Comparison of ENCODE assay signal across 17 cellular contexts in the genomic region with DNA sequence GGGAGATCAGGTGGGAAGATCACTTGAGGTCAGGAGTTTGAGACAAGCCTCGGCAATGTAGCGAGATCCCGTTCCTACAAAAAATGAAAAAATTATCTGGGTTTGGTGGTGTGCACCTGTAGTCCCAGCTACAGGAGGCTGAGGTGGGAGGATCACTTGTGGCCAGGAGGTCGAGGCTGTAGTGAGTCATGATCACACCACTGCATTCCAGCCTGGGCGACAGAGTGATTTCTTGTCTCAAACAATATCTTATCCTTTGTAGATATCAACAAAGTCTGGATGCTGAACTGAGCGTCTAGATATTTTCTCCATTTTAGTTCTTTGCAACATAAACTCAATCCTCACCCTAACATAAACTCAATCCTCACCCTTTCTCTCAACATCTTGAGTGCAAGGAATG.
DNase-seq lines count a peak whose midpoint lies in the region; ATAC-seq, FAIRE-seq and TF ChIP-seq lines count a peak whose summit lies in the region.
"Had no signal": no experiment of that assay in that cellular context is flagged by ENCODE, and none has a peak within 500 bp of the region (broad histone marks: within the 10 kb centered on the region; RNA-seq: fewer than 3 reads in every experiment).

No MANE protein-coding gene starts in this region.

- H3K4ac ChIP-seq in trophoblast cell (ENCODE audit: low read depth, low read length): no peak overlapping the region

- no peak overlapping the region for H2BK12ac ChIP-seq in trophoblast cell (ENCODE audit: low read length)

- no peak overlapping the region for H4K12ac ChIP-seq in trophoblast cell (ENCODE audit: low read depth, low read length)

- H3K4me3 Mint-ChIP-seq in activated naive CD4-positive, alpha-beta T cell treated with anti-CD3 and anti-CD28 coated beads, Interleukin-2, amount 50 U/mL, for 24 hours: no peak overlapping the region
- H3K4me3 Mint-ChIP-seq in activated naive CD4-positive, alpha-beta T cell treated with anti-CD3 and anti-CD28 coated beads, Interleukin-2, amount 10 ng/mL, durations not matched to agents 7 days and 5 days: no peak overlapping the region

- peaks cover 21% of the 10 kb centered on the region; the same call in 1 of the 3 replicates for H3K79me2 ChIP-seq in K562 (ENCODE audit: control insufficient read depth, insufficient read depth, low read length)
- no peaks in the 10 kb centered on the region for H3K79me2 ChIP-seq in trophoblast cell (ENCODE audit: control insufficient read depth, insufficient read depth, low read length, poor library complexity)

- ATAC-seq in K562: no peak
- ATAC-seq in HG03139 (IDR thresholded peaks at IDR 0.05; ENCODE audit: unreplicated experiment): no peak

- FAIRE-seq in K562 (lab: Jason Lieb, UNC): no peak
- FAIRE-seq: G401.6, GM12891 had no signal

- 34% methylated on average over 6 of the region's 6 CpGs for WGBS in K562 (ENCODE audit: insufficient coverage, low coverage, missing lambda C conversion rate)
- no CpG with 5 or more reads among the region's 6 CpGs for WGBS in trophoblast cell (ENCODE audit: extremely low coverage, insufficient coverage, insufficient read length)

- no peak for TF ChIP-seq EP300 in K562 (IDR thresholded peaks at IDR 0.05; ENCODE audit: low read length)

- no peak for TF ChIP-seq CTCF in K562 (IDR thresholded peaks at IDR 0.05 in 2 of 3, conservative IDR thresholded peaks at IDR 0.05 in 1 of 3; ENCODE audit: insufficient read depth in 2 of 3, low read depth in 1 of 3, low read length in 3 of 3)
- TF ChIP-seq CTCF in RWPE1 (conservative IDR thresholded peaks at IDR 0.05; ENCODE audit: low read depth): no peak

- H3K4me1 ChIP-seq in K562 (replicated peaks in 1 of 2; ENCODE audit: control insufficient read depth in 2 of 2, insufficient read depth in 2 of 2, low read length in 2 of 2) (no peaks in the 10 kb centered on the region), trophoblast cell (ENCODE audit: control insufficient read depth in 1 of 2, insufficient read depth in 2 of 2, low read length in 2 of 2) (peaks cover 2 to 7% of the 10 kb centered on the region in 2 experiments)

- no peak overlapping the region for H4K8ac ChIP-seq in trophoblast cell (ENCODE audit: low read depth, low read length)

- H2BK120ac ChIP-seq in trophoblast cell (ENCODE audit: insufficient read depth, low read length, poor library complexity): no peak overlapping the region

- CTCF ChIA-PET in activated naive CD4-positive, alpha-beta T cell treated with anti-CD3 and anti-CD28 coated beads, Interleukin-2, amount 10 ng/mL, durations not matched to agents 7 days and 5 days (lab: Charles Lee): no interaction called here
- CTCF ChIA-PET in K562 (lab: Yijun Ruan, JAX; ENCODE audit: low intra/inter-chr PET ratio) (no interaction called here), RWPE1 (lab: Yijun Ruan, JAX) (no interaction called here)

- H3K36me3 ChIP-seq in K562 (ENCODE audit: control insufficient read depth, insufficient read depth, low read length) (peaks cover 14% of the 10 kb centered on the region), trophoblast cell (ENCODE audit: control insufficient read depth in 1 of 2, insufficient read depth in 2 of 2, low read length in 2 of 2) (peaks cover 0 to 3% of the 10 kb centered on the region in 2 experiments)

- peaks cover 9% of the 10 kb centered on the region for H3K36me3 Mint-ChIP-seq in activated naive CD4-positive, alpha-beta T cell treated with anti-CD3 and anti-CD28 coated beads, Interleukin-2, amount 50 U/mL, for 24 hours
- H3K36me3 Mint-ChIP-seq in activated naive CD4-positive, alpha-beta T cell treated with anti-CD3 and anti-CD28 coated beads, Interleukin-2, amount 10 ng/mL, durations not matched to agents 7 days and 5 days: peaks cover 14% of the 10 kb centered on the region

- no peak overlapping the region for H3K4me2 ChIP-seq in K562 (ENCODE audit: insufficient read depth, low read length)
- H3K4me2 ChIP-seq in trophoblast cell (ENCODE audit: low read length): no peak overlapping the region
- H3K4me2 ChIP-seq: BLaER1 had no signal

- H3K14ac ChIP-seq in trophoblast cell (ENCODE audit: low read length): no peak overlapping the region

- H3K27ac Mint-ChIP-seq in activated naive CD4-positive, alpha-beta T cell treated with anti-CD3 and anti-CD28 coated beads, Interleukin-2, amount 50 U/mL, for 24 hours: peak overlapping the region; percentile 24
- H3K27ac Mint-ChIP-seq in activated naive CD4-positive, alpha-beta T cell treated with anti-CD3 and anti-CD28 coated beads, Interleukin-2, amount 10 ng/mL, durations not matched to agents 7 days and 5 days: no peak overlapping the region

- H3K27me3 Mint-ChIP-seq in activated naive CD4-positive, alpha-beta T cell treated with anti-CD3 and anti-CD28 coated beads, Interleukin-2, amount 50 U/mL, for 24 hours: no peaks in the 10 kb centered on the region
- H3K27me3 Mint-ChIP-seq in activated naive CD4-positive, alpha-beta T cell treated with anti-CD3 and anti-CD28 coated beads, Interleukin-2, amount 10 ng/mL, durations not matched to agents 7 days and 5 days: no peaks in the 10 kb centered on the region

- in situ Hi-C loops in K562 (cut with MboI): no loop called here

- BruUV-seq in K562 (replicated peaks; lab: Mats Ljungman, UMichigan): no TSS peak

- H3K27ac ChIP-seq in K562 (ENCODE audit: extremely low read depth, low read depth, low read length) (no peak overlapping the region), trophoblast cell (ENCODE audit: low read depth, low read length) (no peak overlapping the region), RWPE1 (no peak overlapping the region)
- H3K27ac ChIP-seq: 22Rv1, BLaER1, GM23248 had no signal

- no peak overlapping the region for H4K91ac ChIP-seq in trophoblast cell (ENCODE audit: low read depth, low read length)

- intact Hi-C loops in K562 (cut with micrococcal nuclease): no loop called here

- POLR2A ChIA-PET in K562 (lab: Yijun Ruan, JAX): interaction anchor here (1.8 kb wide), 1 partner anchor 12 kb away, joined by 5 read pairs; no protein-coding TSS in a partner anchor
- POLR2A ChIA-PET in RWPE1 (lab: Yijun Ruan, JAX; ENCODE audit: low non-redundant PET): no interaction called here

- no peak for DNase-seq in activated naive CD4-positive, alpha-beta T cell treated with anti-CD3 and anti-CD28 coated beads, Interleukin-2, amount 10 ng/mL, durations not matched to agents 7 days and 5 days
- peak; percentile 22 for DNase-seq in M059J (ENCODE audit: low read depth)
- no peak for DNase-seq in K562 (ENCODE audit: extremely low read depth in 1 of 4, low spot score in 3 of 4)
- DNase-seq in trophoblast cell: peak; percentile 47 to 51
- DNase-seq in RWPE1 (ENCODE audit: low spot score): no peak
- DNase-seq in midbrain (lab: John Stamatoyannopoulos, UW): no peak
- DNase-seq: AML-193, Calu3, DMS 273 treated with DMSO at 0.1 percent for 48 hours, GM23248, H7 had no signal

- no peaks in the 10 kb centered on the region for H3K9me1 ChIP-seq in K562 (ENCODE audit: control insufficient read depth, insufficient read depth, low read length)

- H3K4me3 ChIP-seq in K562: no peak overlapping the region
- H3K4me3 ChIP-seq in trophoblast cell (ENCODE audit: low read depth, low read length): no peak overlapping the region
- H3K4me3 ChIP-seq: BLaER1, GM23248 had no signal

- peaks cover under 1% of the 10 kb centered on the region for H3K79me1 ChIP-seq in trophoblast cell (ENCODE audit: low read length)

- H3K4me1 Mint-ChIP-seq in activated naive CD4-positive, alpha-beta T cell treated with anti-CD3 and anti-CD28 coated beads, Interleukin-2, amount 50 U/mL, for 24 hours: peaks cover 53% of the 10 kb centered on the region
- peaks cover 7% of the 10 kb centered on the region for H3K4me1 Mint-ChIP-seq in activated naive CD4-positive, alpha-beta T cell treated with anti-CD3 and anti-CD28 coated beads, Interleukin-2, amount 10 ng/mL, durations not matched to agents 7 days and 5 days

- no peak overlapping the region for H2AK5ac ChIP-seq in trophoblast cell (ENCODE audit: low read length)

- H2BK5ac ChIP-seq in trophoblast cell (ENCODE audit: low read depth, low read length, poor library complexity): no peak overlapping the region

- H3K27me3 ChIP-seq in K562 (ENCODE audit: control insufficient read depth in 2 of 2, insufficient read depth in 2 of 2, low read length in 2 of 2) (no peaks in the 10 kb centered on the region), trophoblast cell (ENCODE audit: insufficient read depth, low read length) (no peaks in the 10 kb centered on the region)
- H3K27me3 ChIP-seq: BLaER1 had no signal

- no peaks in the 10 kb centered on the region for H3K9me3 ChIP-seq in K562 (replicated peaks; ENCODE audit: control insufficient read depth, insufficient read depth, low read depth, low read length)
- H3K9me3 ChIP-seq in trophoblast cell (ENCODE audit: insufficient read depth, low read depth, low read length): no peaks in the 10 kb centered on the region
- H3K9me3 ChIP-seq: BLaER1 had no signal

- no peak for TF ChIP-seq POLR2A in K562 (conservative IDR thresholded peaks at IDR 0.05)

- H3K9ac ChIP-seq in K562 (ENCODE audit: insufficient read depth in 1 of 2, low read depth in 2 of 2, low read length in 2 of 2) (no peak overlapping the region), trophoblast cell (ENCODE audit: low read length) (no peak overlapping the region)
- H3K9ac ChIP-seq: BLaER1, GM23248 had no signal

- TF ChIP-seq RAD21 in K562 (CRISPR knock-in tag; conservative IDR thresholded peaks at IDR 0.05 in 1 of 2, IDR thresholded peaks at IDR 0.05 in 1 of 2): no peak

- peaks cover 16% of the 10 kb centered on the region for H4K20me1 ChIP-seq in K562 (replicated peaks; ENCODE audit: control insufficient read depth, insufficient read depth, low read length)

- no peak overlapping the region for H2AFZ ChIP-seq in K562 (ENCODE audit: low read depth, low read length)
- no peak overlapping the region for H2AFZ ChIP-seq in trophoblast cell (ENCODE audit: insufficient read depth, low read length, poor library complexity)
- H2AFZ ChIP-seq: GM23248 had no signal

- H3K23ac ChIP-seq in trophoblast cell (ENCODE audit: low read length): no peak overlapping the region

- no peak overlapping the region for H3K18ac ChIP-seq in trophoblast cell (ENCODE audit: low read length)

- no peaks in the 10 kb centered on the region for H3K9me3 Mint-ChIP-seq in activated naive CD4-positive, alpha-beta T cell treated with anti-CD3 and anti-CD28 coated beads, Interleukin-2, amount 50 U/mL, for 24 hours
- no peaks in the 10 kb centered on the region for H3K9me3 Mint-ChIP-seq in activated naive CD4-positive, alpha-beta T cell treated with anti-CD3 and anti-CD28 coated beads, Interleukin-2, amount 10 ng/mL, durations not matched to agents 7 days and 5 days

TF ChIP-seq in K562, 482 proteins besides CTCF, POLR2A, EP300 and RAD21:
- TF ChIP-seq JUND (IDR thresholded peaks at IDR 0.05; ENCODE audit: borderline replicate concordance, low read depth, low read length) (peak; percentile 38; the same call in 1 of the 2 replicates), JUND (tag; IDR thresholded peaks at IDR 0.05; ENCODE audit: borderline replicate concordance, low read depth, low read length) (no peak), ZNF408 (CRISPR knock-in tag; IDR thresholded peaks at IDR 0.05; ENCODE audit: low read depth) (no peak), TEAD1 (CRISPR knock-in tag; IDR thresholded peaks at IDR 0.05) (peak in 1 of 2 experiments; percentile 80; a peak in 1 of 4 replicates), CBFA2T3 (IDR thresholded peaks at IDR 0.05) (peak; percentile 42), ZNF311 (CRISPR knock-in tag; IDR thresholded peaks at IDR 0.05) (no peak)

Comparison
In these comparisons a context has a peak if more than half of its experiments do, and no peak if none do; other contexts are left out.
1. DNase-seq: peak in M059J (single experiment) and trophoblast cell (2 of 2); none in activated naive CD4-positive, alpha-beta T cell treated with anti-CD3 and anti-CD28 coated beads, Interleukin-2, amount 10 ng/mL, durations not matched to agents 7 days and 5 days (single experiment), K562 (0 of 4), RWPE1 (single experiment) and midbrain (single experiment).